ENCODE assay signal across 8 cellular contexts in genomic region chr15:99550077-99550476, GRCh38.
"Had no signal": no experiment of that assay in that cellular context is flagged by ENCODE, and none has a peak within 500 bp of the region (broad histone marks: within the 10 kb centered on the region; RNA-seq: fewer than 3 reads in every experiment).

No MANE protein-coding gene starts in this region.

- H3K27ac ChIP-seq: ovary, right lobe of liver, SJSA1, thyroid gland had no signal

- H3K4me1 ChIP-seq: right lobe of liver, SJSA1, thyroid gland had no signal

- H3K4me3 ChIP-seq: ovary, right lobe of liver, SJSA1, smooth muscle cell, thyroid gland had no signal

- H3K9me3 Mint-ChIP-seq: activated naive CD4-positive, alpha-beta T cell treated with anti-CD3 and anti-CD28 coated beads, Interleukin-2, amount 10 ng/mL, durations not matched to agents 7 days and 5 days; naive B cell had no signal

- H3K27ac Mint-ChIP-seq: activated naive CD4-positive, alpha-beta T cell treated with anti-CD3 and anti-CD28 coated beads, Interleukin-2, amount 10 ng/mL, durations not matched to agents 7 days and 5 days had no signal

- H3K27me3 ChIP-seq: ovary, right lobe of liver, thyroid gland had no signal

- H3K36me3 Mint-ChIP-seq: activated naive CD4-positive, alpha-beta T cell treated with anti-CD3 and anti-CD28 coated beads, Interleukin-2, amount 10 ng/mL, durations not matched to agents 7 days and 5 days; naive B cell had no signal

- H3K9me3 ChIP-seq: ovary, right lobe of liver, SJSA1, thyroid gland had no signal

- H3K4me3 Mint-ChIP-seq: activated naive CD4-positive, alpha-beta T cell treated with anti-CD3 and anti-CD28 coated beads, Interleukin-2, amount 10 ng/mL, durations not matched to agents 7 days and 5 days had no signal

- ATAC-seq: left lobe of liver, right lobe of liver had no signal

- H3K36me3 ChIP-seq: ovary, right lobe of liver, SJSA1, thyroid gland had no signal

- H3K4me1 Mint-ChIP-seq: activated naive CD4-positive, alpha-beta T cell treated with anti-CD3 and anti-CD28 coated beads, Interleukin-2, amount 10 ng/mL, durations not matched to agents 7 days and 5 days had no signal

- DNase-seq: activated naive CD4-positive, alpha-beta T cell treated with anti-CD3 and anti-CD28 coated beads, Interleukin-2, amount 10 ng/mL, durations not matched to agents 7 days and 5 days; naive B cell; ovary; right lobe of liver had no signal
